In the genomic region with DNA sequence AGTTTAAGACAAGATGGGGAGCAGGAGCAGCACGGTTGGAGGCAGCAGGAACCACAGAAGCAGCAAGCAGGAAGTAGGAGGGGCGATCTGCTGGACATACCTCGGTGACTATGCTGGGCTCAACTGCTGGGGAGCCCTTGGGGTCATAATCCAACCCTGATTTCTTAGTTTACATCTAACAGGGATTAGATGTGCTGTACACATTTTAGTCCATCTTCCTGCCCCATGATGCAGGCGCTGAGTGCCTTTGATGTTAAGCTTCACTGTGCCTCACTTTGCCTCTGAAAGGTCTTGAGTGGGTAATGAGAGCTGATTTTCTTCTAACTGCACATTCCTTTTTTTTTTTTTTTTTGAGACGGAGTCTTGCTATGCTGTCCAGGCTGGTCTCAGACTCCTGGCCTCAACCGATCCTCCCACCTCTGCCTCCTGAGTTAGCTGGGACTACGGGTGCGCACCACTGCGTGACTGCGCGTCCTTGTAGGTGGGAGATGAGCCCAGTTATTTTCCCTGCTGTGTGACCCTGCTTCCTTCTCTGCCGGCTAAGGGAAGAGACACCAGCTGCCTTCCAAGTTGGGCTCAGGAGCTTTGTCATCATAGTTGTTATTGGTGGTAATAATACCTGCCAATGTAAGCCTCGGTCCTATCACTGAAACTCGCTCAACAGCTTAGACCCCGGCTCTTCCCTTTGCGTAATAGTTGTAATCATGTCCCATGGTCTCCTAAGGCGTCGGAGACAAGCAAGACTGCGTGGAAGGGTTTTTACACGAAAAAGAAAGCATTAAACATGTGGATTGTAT, we compare ENCODE assay signal across 8 cellular contexts. TPM values are rescaled to one million over a fixed set of nuclear protein-coding genes. Genes with fewer than 3 reads are reported as not detected.
DNase-seq lines count a peak whose midpoint lies in the region; ATAC-seq and TF ChIP-seq lines count a peak whose summit lies in the region.

No MANE protein-coding gene starts in this region.

- peak overlapping the region; percentile 52 for H3K9ac ChIP-seq in NT2/D1 (ENCODE audit: insufficient read length, low read depth)

- WGBS in heart left ventricle, 4 donors = 44 to 52% (median 49%) methylated on average over 20 of the region's 20 CpGs

- H3K4me1 Mint-ChIP-seq in brain = peaks cover 20% of the 10 kb centered on the region

- DNase-seq in heart left ventricle (no peak), Right ventricle myocardium superior (no peak), NT2/D1 (ENCODE audit: low read depth, low spot score) (no peak), medulla oblongata (ENCODE audit: extremely low spot score) (peak; percentile 33), upper lobe of right lung (no peak), iPS-NIHi7 (ENCODE audit: extremely low spot score) (no peak)

- no peak for TF ChIP-seq POLR2A in heart left ventricle (IDR thresholded peaks at IDR 0.05)

- peak overlapping the region; percentile 66 to 95 (median 84) for H3K4me3 ChIP-seq in heart left ventricle
- H3K4me3 ChIP-seq in NT2/D1 (ENCODE audit: insufficient read length, low read depth) = peak overlapping the region; percentile 86
- H3K4me3 ChIP-seq in upper lobe of right lung = peak overlapping the region; percentile 76

- H3K36me3 Mint-ChIP-seq in brain = no peaks in the 10 kb centered on the region

- H3K27me3 Mint-ChIP-seq in brain = peaks cover 88% of the 10 kb centered on the region

- H3K4me1 ChIP-seq in heart left ventricle = peaks cover 0 to 35% (median 9%) of the 10 kb centered on the region in 12 donors
- peaks cover 3% of the 10 kb centered on the region for H3K4me1 ChIP-seq in NT2/D1 (ENCODE audit: insufficient read depth, insufficient read length)
- H3K4me1 ChIP-seq in upper lobe of right lung = peaks cover 13% of the 10 kb centered on the region

- ATAC-seq in heart left ventricle (peak in 1 of 4 donors; percentile 2), Right ventricle myocardium superior (ENCODE audit: poor library complexity) (no peak), upper lobe of right lung (peak; percentile 5), GM21381 (IDR thresholded peaks at IDR 0.05; ENCODE audit: unreplicated experiment) (no peak)

- peak overlapping the region in 2 of 5 experiments; percentile 26 to 34 for H3K27ac Mint-ChIP-seq in brain

- H3K9me3 Mint-ChIP-seq in brain = peaks cover 0 to 3% (median 0%) of the 10 kb centered on the region in 5 experiments

- peak overlapping the region; percentile 76 to 91 (median 80) for H3K4me3 Mint-ChIP-seq in brain

- H3K36me3 ChIP-seq in heart left ventricle = no peaks in the 10 kb centered on the region
- no peaks in the 10 kb centered on the region for H3K36me3 ChIP-seq in NT2/D1 (ENCODE audit: insufficient read depth, insufficient read length, low read length)
- no peaks in the 10 kb centered on the region for H3K36me3 ChIP-seq in upper lobe of right lung

- H3K9me3 ChIP-seq in heart left ventricle (no peaks in the 10 kb centered on the region), NT2/D1 (ENCODE audit: insufficient read depth, low read length) (no peaks in the 10 kb centered on the region), upper lobe of right lung (no peaks in the 10 kb centered on the region)

- intact Hi-C loops in heart left ventricle (cut with DNase I) = loop anchor here in 6 of 10 donors (2.0 to 10.0 kb wide), 3 partner anchors 57 to 87 kb away; partner anchors contain the start of genes NIPAL3 (in 6 of the 6) and STPG1 (in 2 of the 6)
- intact Hi-C loops in Right ventricle myocardium superior (cut with DNase I) = loop anchor here (5.0 kb wide), 1 partner anchor 84 kb away; the partner anchor contains the start of gene NIPAL3
- intact Hi-C loops in upper lobe of right lung (cut with DNase I) = no loop called here

- TF ChIP-seq CTCF in heart left ventricle (IDR thresholded peaks at IDR 0.05) (no peak), brain (conservative IDR thresholded peaks at IDR 0.05) (no peak), upper lobe of right lung (IDR thresholded peaks at IDR 0.05) (no peak)

- H3K27ac ChIP-seq in heart left ventricle = peak overlapping the region in 10 of 12 donors; percentile 78 to 93 (median 88)
- peak overlapping the region; percentile 90 for H3K27ac ChIP-seq in upper lobe of right lung

- H3K27me3 ChIP-seq in heart left ventricle = no peaks in the 10 kb centered on the region
- H3K27me3 ChIP-seq in NT2/D1 (ENCODE audit: insufficient read depth, insufficient read length) = no peaks in the 10 kb centered on the region
- no peaks in the 10 kb centered on the region for H3K27me3 ChIP-seq in upper lobe of right lung

RNA-seq across cellular contexts. Expression of gene RCAN3, which starts 1.1 kb away (rescaled TPM):
- total RNA-seq in heart left ventricle (1 to 10 TPM; 4.3 to 9.7 (median 6.1) TPM), Right ventricle myocardium superior (6.5 TPM), upper lobe of right lung (11.3 TPM)
- polyA plus RNA-seq in heart left ventricle (1 to 10 TPM; 2.1 to 3.6 TPM), brain (ENCODE audit: insufficient read depth, low read depth, low replicate concordance) (18.4 TPM)

RNA-seq across cellular contexts. Expression of gene NCMAP, which starts 54.3 kb away (rescaled TPM):
- total RNA-seq in heart left ventricle = under 1 TPM in 5 of 9 donors, not detected in 4; 0.08 to 0.29 (median 0.17) TPM
- under 1 TPM in 1 of 2 donors, not detected in 1; 0.19 TPM for polyA plus RNA-seq in heart left ventricle
- 0.27 TPM for total RNA-seq in Right ventricle myocardium superior
- 0.10 TPM for polyA plus RNA-seq in brain (ENCODE audit: insufficient read depth, low read depth, low replicate concordance)
- total RNA-seq in upper lobe of right lung = 10.7 TPM
